ENCODE assay signal across 8 cellular contexts in genomic region chr7:18508441-18509427, GRCh38. TPM values are rescaled to one million over a fixed set of nuclear protein-coding genes. Genes with fewer than 3 reads are reported as not detected.
DNase-seq lines count a peak whose midpoint lies in the region; ATAC-seq, FAIRE-seq and TF ChIP-seq lines count a peak whose summit lies in the region.

No MANE protein-coding gene starts in this region.

- H3K4me3 ChIP-seq in AG04449 (ENCODE audit: low read depth, low read length) (peak overlapping the region; percentile 49), fibroblast of villous mesenchyme (ENCODE audit: low read depth, low read length) (no peak overlapping the region), skeletal muscle tissue (ENCODE audit: low read length in 3 of 3) (peak overlapping the region; percentile 19 to 51 (median 22))

- H3K9ac ChIP-seq in skeletal muscle tissue (ENCODE audit: low read depth in 1 of 3, low read length in 3 of 3) = peak overlapping the region; percentile 24 to 73 (median 58)

- FAIRE-seq in RCC 7860 (lab: Jason Lieb, UNC) = peak; percentile 99

- TF ChIP-seq CTCF in AG04449 (IDR thresholded peaks at IDR 0.05; ENCODE audit: insufficient read depth, low read length, missing control alignments) (no peak), fibroblast of villous mesenchyme (IDR thresholded peaks at IDR 0.05; ENCODE audit: insufficient read depth, low read depth, low read length) (no peak)

- CTCF ChIA-PET in AG04449 (lab: Yijun Ruan, JAX) = interaction anchor here (0.9 to 2.5 kb wide), 8 partner anchors 9 to 157 kb away, joined by 3 to 9 read pairs (median 3); no protein-coding TSS in a partner anchor

- H3K4me1 ChIP-seq in skeletal muscle tissue (ENCODE audit: control insufficient read depth in 3 of 3, insufficient read depth in 3 of 3, low read length in 3 of 3) = peaks cover 12 to 25% (median 17%) of the 10 kb centered on the region in 3 donors

- no peaks in the 10 kb centered on the region for H3K27me3 ChIP-seq in skeletal muscle tissue (ENCODE audit: control insufficient read depth in 3 of 3, insufficient read depth in 3 of 3, low read length in 3 of 3)

- peak overlapping the region; percentile 93 for H3K27ac ChIP-seq in skeletal muscle tissue (ENCODE audit: low read depth, low read length)

- no peaks in the 10 kb centered on the region for H3K36me3 ChIP-seq in skeletal muscle tissue (ENCODE audit: control insufficient read depth in 3 of 3, insufficient read depth in 3 of 3, low read length in 3 of 3)

- peak; percentile 93 for ATAC-seq in GM18867 (IDR thresholded peaks at IDR 0.05; ENCODE audit: unreplicated experiment)
- peak; percentile 88 for ATAC-seq in HG03025 (IDR thresholded peaks at IDR 0.05; ENCODE audit: low FRiP score, unreplicated experiment)

- POLR2A ChIA-PET in AG04449 (lab: Yijun Ruan, JAX) = interaction anchor here (0.6 to 1.5 kb wide), 4 partner anchors 13 to 834 kb away, joined by 3 to 7 read pairs (median 4); partner anchors contain the start of gene HDAC9

- H3K9me3 ChIP-seq in skeletal muscle tissue (ENCODE audit: control insufficient read depth in 3 of 3, low read length in 3 of 3) = no peaks in the 10 kb centered on the region

- DNase-seq in AG04449 (ENCODE audit: low read depth, low spot score) = peak; percentile 94
- peak; percentile 97 for DNase-seq in RCC 7860 (ENCODE audit: low spot score)
- DNase-seq in fibroblast of villous mesenchyme (ENCODE audit: low read depth) = peak; percentile 65
- no peak for DNase-seq in COLO668 (lab: John Stamatoyannopoulos, UW; ENCODE audit: unreplicated experiment)
- no peak for DNase-seq in medulla oblongata (ENCODE audit: extremely low spot score)

RNA-seq across cellular contexts. Expression of gene HDAC9, which starts 13.2 kb away (rescaled TPM):
- total RNA-seq in fibroblast of villous mesenchyme (16.8 and 25.8 TPM in 2 replicates), skeletal muscle tissue (52.7 TPM)

Comparison
In these comparisons a context has a peak if more than half of its experiments do, and no peak if none do; other contexts are left out.
1. DNase-seq: peak in AG04449 (single experiment), RCC 7860 (single experiment) and fibroblast of villous mesenchyme (single experiment); none in COLO668 (single experiment) and medulla oblongata (single experiment).